Comparison of ENCODE assay signal across 18 cellular contexts in the genomic region with DNA sequence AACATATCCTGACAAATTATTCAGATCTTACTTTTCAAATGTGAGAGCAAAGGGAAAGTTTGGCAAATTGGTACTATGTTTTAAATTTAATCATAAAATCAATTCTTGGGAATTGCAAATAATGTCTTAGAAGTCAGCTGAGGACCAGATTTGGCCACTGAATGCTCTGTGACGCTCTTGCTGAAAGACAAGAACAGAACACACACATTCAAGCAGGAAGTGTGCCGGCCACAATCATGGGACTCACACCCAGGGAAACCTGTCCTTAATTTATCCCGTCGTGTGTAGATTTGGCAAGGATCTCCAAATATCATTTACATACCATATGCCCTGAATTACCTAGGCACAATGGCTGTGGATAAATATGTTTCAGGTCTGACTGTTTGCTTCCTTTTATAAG.
DNase-seq lines count a peak whose midpoint lies in the region; ATAC-seq and TF ChIP-seq lines count a peak whose summit lies in the region.
"Had no signal": no experiment of that assay in that cellular context is flagged by ENCODE, and none has a peak within 500 bp of the region (broad histone marks: within the 10 kb centered on the region; RNA-seq: fewer than 3 reads in every experiment).

No MANE protein-coding gene starts in this region.

- no peak overlapping the region for H3K23ac ChIP-seq in mesendoderm (ENCODE audit: low read length)

- H4K8ac ChIP-seq in mesendoderm (ENCODE audit: low read depth, low read length): no peak overlapping the region

- H2AFZ ChIP-seq in parathyroid adenoma: no peak overlapping the region

- H3K9ac ChIP-seq in parathyroid adenoma (no peak overlapping the region), mesendoderm (ENCODE audit: low read length) (no peak overlapping the region)
- H3K9ac ChIP-seq: KMS-11 had no signal

- H2BK5ac ChIP-seq in mesendoderm (ENCODE audit: low read length): no peak overlapping the region

- TF ChIP-seq CTCF in dorsolateral prefrontal cortex (IDR thresholded peaks at IDR 0.05 in 54 of 56, conservative IDR thresholded peaks at IDR 0.05 in 2 of 56; ENCODE audit: low read depth in 1 of 56, partially characterized antibody in 56 of 56) (peak in 2 of 56 donors; percentile 8 to 15), parathyroid adenoma (IDR thresholded peaks at IDR 0.05) (no peak)

- H3K79me2 ChIP-seq in parathyroid adenoma (no peaks in the 10 kb centered on the region), mesendoderm (ENCODE audit: control insufficient read depth, insufficient read depth, low read length) (no peaks in the 10 kb centered on the region)

- H3K4me3 ChIP-seq in dorsolateral prefrontal cortex (peak overlapping the region in 42 of 59 donors; percentile 1 to 47 (median 20)), parathyroid adenoma (ENCODE audit: low read depth, low read length) (no peak overlapping the region), mesendoderm (ENCODE audit: low read length) (no peak overlapping the region)
- H3K4me3 ChIP-seq: pancreas had no signal

- H4K5ac ChIP-seq in mesendoderm (ENCODE audit: low read length): no peak overlapping the region

- H3K27ac ChIP-seq in dorsolateral prefrontal cortex (peak overlapping the region; percentile 26 to 100 (median 95)), parathyroid adenoma (peak overlapping the region; percentile 17), mesendoderm (ENCODE audit: low read depth, low read length) (no peak overlapping the region)
- H3K27ac ChIP-seq: brain microvascular endothelial cell, HL-60, KMS-11, pancreas had no signal

- H3K4me1 ChIP-seq in parathyroid adenoma (no peaks in the 10 kb centered on the region), mesendoderm (ENCODE audit: control insufficient read depth, low read depth, low read length) (no peaks in the 10 kb centered on the region)
- H3K4me1 ChIP-seq: pancreas had no signal

- no peak overlapping the region for H2BK120ac ChIP-seq in mesendoderm (ENCODE audit: low read depth, low read length)

- H3K4ac ChIP-seq in mesendoderm (ENCODE audit: low read depth, low read length): no peak overlapping the region

- H3K79me1 ChIP-seq in mesendoderm (ENCODE audit: low read length): no peaks in the 10 kb centered on the region

- no peak overlapping the region for H2BK15ac ChIP-seq in mesendoderm (replicated peaks; ENCODE audit: low read depth)

- H3K4me2 ChIP-seq in parathyroid adenoma (ENCODE audit: low read length) (no peak overlapping the region), mesendoderm (ENCODE audit: low read length) (no peak overlapping the region)
- H3K4me2 ChIP-seq: KMS-11 had no signal

- no peaks in the 10 kb centered on the region for H3K36me3 ChIP-seq in parathyroid adenoma (ENCODE audit: control insufficient read depth, insufficient read depth, low read length)
- H3K36me3 ChIP-seq in mesendoderm (ENCODE audit: control insufficient read depth, insufficient read depth, low read length): no peaks in the 10 kb centered on the region
- H3K36me3 ChIP-seq: brain microvascular endothelial cell, pancreas had no signal

- H3K18ac ChIP-seq in mesendoderm (ENCODE audit: low read length): no peak overlapping the region

- WGBS in mesendoderm (ENCODE audit: extremely low coverage, insufficient coverage, low lambda C conversion rate): no CpG with 5 or more reads among the region's 4 CpGs

- no peaks in the 10 kb centered on the region for H3K9me3 ChIP-seq in parathyroid adenoma (ENCODE audit: control insufficient read depth, low read length)
- H3K9me3 ChIP-seq: pancreas had no signal

- H2AK5ac ChIP-seq in mesendoderm (ENCODE audit: low read length): no peak overlapping the region

- no peak for ATAC-seq in HG03175 (IDR thresholded peaks at IDR 0.05; ENCODE audit: unreplicated experiment)
- no peak for ATAC-seq in GM21390 (IDR thresholded peaks at IDR 0.05; ENCODE audit: unreplicated experiment)
- ATAC-seq: activated naive CD4-positive, alpha-beta T cell treated with anti-CD3 and anti-CD28 coated beads, Interleukin-2, amount 50 U/mL, for 72 hours; stimulated activated naive CD8-positive, alpha-beta T cell treated with anti-CD3 and anti-CD28 coated beads, Interleukin-15, Interleukin-2, amounts not matched to agents 100 U/mL and 50 U/mL, for 24 hours had no signal

- H3K27me3 ChIP-seq in dorsolateral prefrontal cortex (no peaks in the 10 kb centered on the region), parathyroid adenoma (ENCODE audit: control insufficient read depth, insufficient read depth, low read length) (no peaks in the 10 kb centered on the region), mesendoderm (ENCODE audit: insufficient read depth, low read length, poor library complexity) (no peaks in the 10 kb centered on the region)
- H3K27me3 ChIP-seq: brain microvascular endothelial cell had no signal

- intact Hi-C loops in dorsolateral prefrontal cortex (cut with DNase I): no loop called here

- DNase-seq in Ammon's horn (ENCODE audit: low spot score) (peak; percentile 87), NCI-H2081 (lab: John Stamatoyannopoulos, UW) (peak; percentile 68 to 86), dorsolateral prefrontal cortex (peak in 9 of 10 donors; percentile 23 to 75 (median 57)), mesendoderm (no peak), NK-92 (lab: John Stamatoyannopoulos, UW; ENCODE audit: unreplicated experiment) (no peak)
- DNase-seq: activated CD4-positive, alpha-beta T cell treated with anti-CD3 and anti-CD28 coated beads, Interleukin-2, amount 50 U/mL, for 1 hour; activated T-cell treated with anti-CD3 and anti-CD28 coated beads, Interleukin-2, amount 50 U/mL, for 1 hour; brain microvascular endothelial cell; NCI-H1436 treated with DMSO at 0.1 percent for 48 hours; SHP77 treated with DMSO at 0.1 percent for 48 hours; stimulated activated naive CD8-positive, alpha-beta T cell treated with anti-CD3 and anti-CD28 coated beads, Interleukin-15, Interleukin-2, amounts not matched to agents 100 U/mL and 50 U/mL, for 24 hours had no signal

- H3K56ac ChIP-seq in mesendoderm (ENCODE audit: low read length): no peak overlapping the region

Comparison
In these comparisons a context has a peak if more than half of its experiments do, and no peak if none do; other contexts are left out.
1. DNase-seq: peak in Ammon's horn (single experiment), NCI-H2081 (2 of 2) and dorsolateral prefrontal cortex (9 of 10); none in mesendoderm (single experiment) and NK-92 (single experiment).
2. H3K4me3 ChIP-seq: peak in dorsolateral prefrontal cortex (42 of 59); none in parathyroid adenoma (single experiment) and mesendoderm (single experiment).